In the genomic region with DNA sequence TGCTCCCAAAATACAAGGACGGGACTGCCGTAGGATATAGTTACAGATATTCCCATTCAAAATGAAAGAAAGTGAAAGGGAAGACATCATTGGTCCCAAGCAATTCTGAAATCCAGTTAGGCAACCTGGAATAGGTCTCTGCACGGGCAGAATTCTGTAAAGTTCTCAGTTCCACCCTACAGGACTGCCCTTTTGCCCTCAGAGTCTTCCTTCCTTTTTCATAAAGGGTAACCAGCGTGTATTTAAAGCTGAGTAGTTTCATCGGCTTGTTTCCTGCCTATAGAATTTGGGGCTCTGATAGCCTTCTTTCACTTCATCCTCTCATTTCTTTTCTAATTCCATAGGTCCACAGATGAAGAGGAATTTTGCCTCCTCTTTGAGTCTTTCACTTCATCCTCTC, we compare ENCODE assay signal across 18 cellular contexts. TPM values are rescaled to one million over a fixed set of nuclear protein-coding genes. Genes with fewer than 3 reads are reported as not detected.
DNase-seq lines count a peak whose midpoint lies in the region; ATAC-seq, FAIRE-seq and TF ChIP-seq lines count a peak whose summit lies in the region.
"Had no signal": no experiment of that assay in that cellular context is flagged by ENCODE, and none has a peak within 500 bp of the region (broad histone marks: within the 10 kb centered on the region; RNA-seq: fewer than 3 reads in every experiment).

No MANE protein-coding gene starts in this region.

- peak; percentile 76 for FAIRE-seq in GM12892 (lab: Jason Lieb, UNC)
- no peak for FAIRE-seq in urothelium cell line (lab: Jason Lieb, UNC)

- H3K27me3 Mint-ChIP-seq in activated naive CD8-positive, alpha-beta T cell treated with anti-CD3 and anti-CD28 coated beads for 36 hours: no peaks in the 10 kb centered on the region
- H3K27me3 Mint-ChIP-seq: dendritic cell treated with granulocyte-macrophage colony-stimulating factor and Interleukin-4, amounts not matched to agents 40 ng/mL and 50 ng/mL, for 4 days had no signal

- ATAC-seq in HG02884 (IDR thresholded peaks at IDR 0.05; ENCODE audit: unreplicated experiment) (peak; percentile 18), HG03039 (IDR thresholded peaks at IDR 0.05; ENCODE audit: unreplicated experiment) (no peak)
- ATAC-seq: GM23338 had no signal

- peak overlapping the region; percentile 83 for H3K27ac Mint-ChIP-seq in activated naive CD8-positive, alpha-beta T cell treated with anti-CD3 and anti-CD28 coated beads for 36 hours
- H3K27ac Mint-ChIP-seq: dendritic cell treated with granulocyte-macrophage colony-stimulating factor and Interleukin-4, amounts not matched to agents 40 ng/mL and 50 ng/mL, for 4 days; GM23338; neural progenitor cell had no signal

- H3K4me1 Mint-ChIP-seq in activated naive CD8-positive, alpha-beta T cell treated with anti-CD3 and anti-CD28 coated beads for 36 hours: peaks cover 23% of the 10 kb centered on the region
- H3K4me1 Mint-ChIP-seq: GM23338, neural progenitor cell had no signal

- peak overlapping the region; percentile 14 for H3K4me3 Mint-ChIP-seq in activated naive CD8-positive, alpha-beta T cell treated with anti-CD3 and anti-CD28 coated beads for 36 hours
- H3K4me3 Mint-ChIP-seq: dendritic cell treated with granulocyte-macrophage colony-stimulating factor and Interleukin-4, amounts not matched to agents 40 ng/mL and 50 ng/mL, for 4 days; GM23338; neural progenitor cell had no signal

- DNase-seq in GM12892 (ENCODE audit: insufficient read length) (no peak), GM19238 (ENCODE audit: insufficient read length, low spot score) (peak; percentile 16), NCI-H2081 (lab: John Stamatoyannopoulos, UW) (no peak), urothelium cell line (ENCODE audit: low spot score) (no peak), NCI-H2029 treated with DMSO at 0.1 percent for 48 hours (lab: John Stamatoyannopoulos, UW) (no peak)
- DNase-seq in activated naive CD8-positive, alpha-beta T cell treated with anti-CD3 and anti-CD28 coated beads for 36 hours: no peak
- DNase-seq: aorta, esophagus squamous epithelium, NCI-H1417 treated with DMSO at 0.1 percent for 48 hours, NCI-H524 had no signal

- H3K36me3 Mint-ChIP-seq in activated naive CD8-positive, alpha-beta T cell treated with anti-CD3 and anti-CD28 coated beads for 36 hours: peaks cover 64% of the 10 kb centered on the region

- peaks cover 14% of the 10 kb centered on the region for H3K9me3 Mint-ChIP-seq in activated naive CD8-positive, alpha-beta T cell treated with anti-CD3 and anti-CD28 coated beads for 36 hours
- H3K9me3 Mint-ChIP-seq: GM23338 had no signal

- TF ChIP-seq POLR2A in GM12892 (IDR thresholded peaks at IDR 0.05; ENCODE audit: low read depth, low read length): no peak

RNA-seq across cellular contexts. Expression of a gene that starts 20.0 kb away (rescaled TPM):
- 28.9 TPM for polyA plus RNA-seq in GM12892 (2012; ENCODE audit: missing spikeins)
- 10 to 100 TPM; 23.0 TPM for total RNA-seq in activated naive CD8-positive, alpha-beta T cell treated with anti-CD3 and anti-CD28 coated beads for 36 hours

RNA-seq across cellular contexts. Expression of a gene that starts 37.8 kb away (rescaled TPM):
- not detected for polyA plus RNA-seq in GM12892 (2012; ENCODE audit: missing spikeins)
- not detected for total RNA-seq in activated naive CD8-positive, alpha-beta T cell treated with anti-CD3 and anti-CD28 coated beads for 36 hours
- total RNA-seq: activated CD8-positive, alpha-beta memory T cell treated with anti-CD3 and anti-CD28 coated beads for 36 hours; aorta; Daoy; esophagus squamous epithelium; GM23338; lung had no signal
- polyA plus RNA-seq: aorta, GM23338, lung had no signal
